23 cellular contexts compared by ENCODE assay signal in genomic region chr19:51749979-51750378, GRCh38. TPM values are rescaled to one million over a fixed set of nuclear protein-coding genes. Genes with fewer than 3 reads are reported as not detected.
A peak's percentile ranks its signal among the peaks of the same experiment; 100 is the strongest.
DNase-seq lines count a peak whose midpoint lies in the region; TF ChIP-seq lines count a peak whose summit lies in the region.
"Had no signal": no experiment of that assay in that cellular context is flagged by ENCODE, and none has a peak within 500 bp of the region (broad histone marks: within the 10 kb centered on the region; RNA-seq: fewer than 3 reads in every experiment).

No MANE protein-coding gene starts in this region.

- H3K9ac ChIP-seq in skeletal muscle satellite cell (ENCODE audit: low read depth, low read length) = no peak overlapping the region

- no peak overlapping the region for H3K4me3 ChIP-seq in skeletal muscle satellite cell (ENCODE audit: low read length)
- no peak overlapping the region for H3K4me3 ChIP-seq in foreskin fibroblast (ENCODE audit: low read depth in 1 of 2, low read length in 2 of 2)
- no peak overlapping the region for H3K4me3 ChIP-seq in WERI-Rb-1 (ENCODE audit: low read depth, low read length)
- H3K4me3 ChIP-seq: gastroesophageal sphincter, ovary, vagina had no signal

- no peaks in the 10 kb centered on the region for H3K9me3 ChIP-seq in skeletal muscle satellite cell (replicated peaks; ENCODE audit: low read length)
- peaks cover 6% of the 10 kb centered on the region for H3K9me3 ChIP-seq in WERI-Rb-1 (ENCODE audit: severe bottlenecking)
- H3K9me3 ChIP-seq: gastroesophageal sphincter, left ventricle myocardium inferior, ovary, right lobe of liver, vagina had no signal

- H3K36me3 ChIP-seq in skeletal muscle satellite cell (ENCODE audit: insufficient read depth, low read length) (no peaks in the 10 kb centered on the region), WERI-Rb-1 (no peaks in the 10 kb centered on the region)
- H3K36me3 ChIP-seq: gastroesophageal sphincter, left ventricle myocardium inferior, ovary, right lobe of liver, vagina had no signal

- H3K27ac ChIP-seq in epithelial cell of prostate = peak overlapping the region; percentile 62
- no peak overlapping the region for H3K27ac ChIP-seq in WERI-Rb-1
- H3K27ac ChIP-seq: gastroesophageal sphincter, left ventricle myocardium inferior, ovary, right lobe of liver, vagina had no signal

- no peaks in the 10 kb centered on the region for H3K27me3 ChIP-seq in skeletal muscle satellite cell (ENCODE audit: control insufficient read depth, insufficient read depth, low read length)
- H3K27me3 ChIP-seq in WERI-Rb-1 (ENCODE audit: insufficient read depth, low read depth, severe bottlenecking) = peaks cover 84% of the 10 kb centered on the region
- H3K27me3 ChIP-seq: ovary, right lobe of liver, vagina had no signal

- peak overlapping the region; percentile 10 for H3K4me2 ChIP-seq in skeletal muscle satellite cell (ENCODE audit: low read length)

- DNase-seq in Daoy (ENCODE audit: low read depth) = peak; percentile 93
- peak; percentile 81 for DNase-seq in MV-4-11 (lab: John Stamatoyannopoulos, UW)
- DNase-seq in epithelial cell of prostate (ENCODE audit: low read depth, low spot score) = no peak
- no peak for DNase-seq in cortex of kidney (lab: John Stamatoyannopoulos, UW)
- DNase-seq in foreskin fibroblast = no peak
- no peak for DNase-seq in stimulated activated CD8-positive, alpha-beta memory T cell treated with anti-CD3 and anti-CD28 coated beads, Interleukin-4, amount 100 ng/mL, for 48 hours
- no peak for DNase-seq in WERI-Rb-1
- DNase-seq: activated T-cell treated with anti-CD3 and anti-CD28 coated beads, Interleukin-2, amount 50 U/mL, for 48 hours; GOT3; left ventricle myocardium inferior; NCI-H1092; NCI-H526; ovary; right lobe of liver; SHP77; stimulated activated CD4-positive, alpha-beta T cell treated with anti-CD3 and anti-CD28 coated beads, Interleukin-1b, Interleukin-23, amount 100 ng/mL, for 48 hours; stimulated activated naive CD8-positive, alpha-beta T cell treated with anti-CD3 and anti-CD28 coated beads, Interleukin-15, amount 100 ng/mL, for 72 hours had no signal

- no peak for TF ChIP-seq CTCF in foreskin fibroblast (IDR thresholded peaks at IDR 0.05; ENCODE audit: low read depth, low read length)
- no peak for TF ChIP-seq CTCF in WERI-Rb-1 (IDR thresholded peaks at IDR 0.05; ENCODE audit: low read depth, low read length)

- H3K4me1 ChIP-seq in skeletal muscle satellite cell (ENCODE audit: control insufficient read depth, insufficient read depth, low read length) = peaks cover 5% of the 10 kb centered on the region
- H3K4me1 ChIP-seq: gastroesophageal sphincter, left ventricle myocardium inferior, right lobe of liver, vagina had no signal

RNA-seq across cellular contexts. Expression of gene FPR1, which starts 1.7 kb away (rescaled TPM):
- total RNA-seq in Daoy (2014; rRNA removed; shearing (Covaris generic)) = 0.74 and 2.9 TPM in 2 replicates
- 2.3 and 2.4 TPM in 2 replicates for total RNA-seq in skeletal muscle satellite cell (2012; rRNA removed)
- total RNA-seq: endothelial cell of umbilical vein; T-helper 1 cell treated with Interleukin-12 subunit alpha and Interleukin-12 subunit beta and Interleukin-4 antibody, amounts not matched to agents 30 ng/mL and 1 ng/mL, for 36 hours had no signal

RNA-seq across cellular contexts. Expression of gene FPR2, which starts 11.0 kb away (rescaled TPM):
- total RNA-seq in Daoy (2014; rRNA removed; shearing (Covaris generic)) = not detected in 2 replicates
- total RNA-seq in skeletal muscle satellite cell (2012; rRNA removed) = 0.22 and 0.76 TPM in 2 replicates
- total RNA-seq: endothelial cell of umbilical vein; T-helper 1 cell treated with Interleukin-12 subunit alpha and Interleukin-12 subunit beta and Interleukin-4 antibody, amounts not matched to agents 30 ng/mL and 1 ng/mL, for 36 hours; vagina had no signal

RNA-seq across cellular contexts. Expression of gene HAS1, which starts 26.2 kb away (rescaled TPM):
- total RNA-seq in Daoy (2014; rRNA removed; shearing (Covaris generic)) = not detected in 2 replicates
- 72.3 and 84.2 TPM in 2 replicates for total RNA-seq in skeletal muscle satellite cell (2012; rRNA removed)
- total RNA-seq: endothelial cell of umbilical vein; right lobe of liver; T-helper 1 cell treated with Interleukin-12 subunit alpha and Interleukin-12 subunit beta and Interleukin-4 antibody, amounts not matched to agents 30 ng/mL and 1 ng/mL, for 36 hours had no signal

RNA-seq across cellular contexts. Expression of gene FPR3, which starts 45.0 kb away (rescaled TPM):
- not detected in 2 replicates for total RNA-seq in Daoy (2014; rRNA removed; shearing (Covaris generic))
- not detected in 2 replicates for total RNA-seq in skeletal muscle satellite cell (2012; rRNA removed)
- total RNA-seq: endothelial cell of umbilical vein; T-helper 1 cell treated with Interleukin-12 subunit alpha and Interleukin-12 subunit beta and Interleukin-4 antibody, amounts not matched to agents 30 ng/mL and 1 ng/mL, for 36 hours; WTC11 had no signal

RNA-seq across cellular contexts. Expression of gene SPACA6, which starts 56.8 kb away (rescaled TPM):
- 2.8 and 3.6 TPM in 2 replicates for total RNA-seq in Daoy (2014; rRNA removed; shearing (Covaris generic))
- 3.7 and 8.9 TPM in 2 replicates for total RNA-seq in skeletal muscle satellite cell (2012; rRNA removed)

Comparison
In these comparisons a context has a peak if more than half of its experiments do, and no peak if none do; other contexts are left out.
1. DNase-seq: peak in Daoy (single experiment) and MV-4-11 (single experiment); none in epithelial cell of prostate (single experiment), cortex of kidney (single experiment), foreskin fibroblast (0 of 2), stimulated activated CD8-positive, alpha-beta memory T cell treated with anti-CD3 and anti-CD28 coated beads, Interleukin-4, amount 100 ng/mL, for 48 hours (single experiment) and WERI-Rb-1 (single experiment).